Comparison of ENCODE assay signal across 10 cellular contexts in the genomic region with DNA sequence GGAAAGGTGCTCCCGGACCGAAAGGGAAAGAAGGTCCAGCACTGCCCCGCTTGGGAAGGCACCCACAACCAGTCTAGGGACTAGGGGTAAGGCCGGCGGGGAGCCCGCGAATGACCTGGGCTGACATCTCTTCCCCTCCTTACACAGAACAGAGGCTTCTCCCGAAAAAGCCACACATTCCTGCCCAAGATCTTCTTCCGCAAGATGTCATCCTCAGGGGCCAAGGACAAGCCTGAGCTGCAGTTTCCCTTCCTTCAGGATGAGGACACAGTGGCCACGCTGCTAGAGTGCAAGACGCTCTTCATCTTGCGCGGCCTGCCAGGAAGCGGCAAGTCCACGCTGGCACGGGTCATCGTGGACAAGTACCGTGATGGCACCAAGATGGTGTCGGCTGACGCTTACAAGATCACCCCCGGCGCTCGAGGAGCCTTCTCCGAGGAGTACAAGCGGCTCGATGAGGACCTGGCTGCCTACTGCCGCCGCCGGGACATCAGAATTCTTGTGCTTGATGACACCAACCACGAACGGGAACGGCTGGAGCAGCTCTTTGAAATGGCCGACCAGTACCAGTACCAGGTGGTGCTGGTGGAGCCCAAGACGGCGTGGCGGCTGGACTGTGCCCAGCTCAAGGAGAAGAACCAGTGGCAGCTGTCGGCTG. TPM values are rescaled to one million over a fixed set of nuclear protein-coding genes. Genes with fewer than 3 reads are reported as not detected.
DNase-seq lines count a peak whose midpoint lies in the region; ATAC-seq, FAIRE-seq and TF ChIP-seq lines count a peak whose summit lies in the region.
"Had no signal": no experiment of that assay in that cellular context is flagged by ENCODE, and none has a peak within 500 bp of the region (broad histone marks: within the 10 kb centered on the region; RNA-seq: fewer than 3 reads in every experiment).

No MANE protein-coding gene starts in this region.

- H3K4me3 ChIP-seq in WI38 (ENCODE audit: low read depth, low read length) (peak overlapping the region; percentile 92), gastroesophageal sphincter (peak overlapping the region in 1 of 2 donors; percentile 81), skeletal muscle satellite cell (ENCODE audit: low read length) (peak overlapping the region; percentile 96)

- FAIRE-seq in GM19239 (lab: Jason Lieb, UNC) = no peak
- FAIRE-seq: bronchial epithelial cell had no signal

- no peak overlapping the region for H4K91ac ChIP-seq in H9 (ENCODE audit: insufficient read length, low read depth, low read length)

- no peak overlapping the region for H3K27ac ChIP-seq in H9 (ENCODE audit: insufficient read length, low read depth, low read length)
- peak overlapping the region in 3 of 4 donors; percentile 86 to 92 (median 92) for H3K27ac ChIP-seq in gastroesophageal sphincter

- no peak overlapping the region for H3K23ac ChIP-seq in H9 (ENCODE audit: insufficient read length, low read depth, low read length)

- no peaks in the 10 kb centered on the region for H4K20me1 ChIP-seq in H9 (ENCODE audit: control insufficient read depth, insufficient read depth, insufficient read length)

- no peak overlapping the region for H2BK15ac ChIP-seq in H9 (ENCODE audit: low read depth, low read length)

- H2BK20ac ChIP-seq in H9 (ENCODE audit: low read depth, low read length, poor library complexity, severe bottlenecking) = no peak overlapping the region

- no peak for TF ChIP-seq CTCF in H9 (conservative IDR thresholded peaks at IDR 0.05)
- no peak for TF ChIP-seq CTCF in WI38 (IDR thresholded peaks at IDR 0.05; ENCODE audit: low read depth, low read length)
- TF ChIP-seq CTCF in gastroesophageal sphincter (IDR thresholded peaks at IDR 0.05) = no peak

- peak overlapping the region; percentile 76 to 80 for H3K4me3 Mint-ChIP-seq in H9

- in situ Hi-C loops in KBM-7 (cut with MboI; ENCODE audit: low pct_unique_long_range_greater_than_20kb, low sequenced_read_pairs) = no loop called here

- no peak overlapping the region for H3K4ac ChIP-seq in H9 (ENCODE audit: low read depth, low read length)

- peaks cover 0 to 52% of the 10 kb centered on the region in 2 donors for H3K36me3 ChIP-seq in gastroesophageal sphincter
- peaks cover 38% of the 10 kb centered on the region for H3K36me3 ChIP-seq in skeletal muscle satellite cell (ENCODE audit: insufficient read depth, low read length)

- no peak overlapping the region for H2AFZ ChIP-seq in H9 (ENCODE audit: low read length)

- DNase-seq in H9 = no peak
- DNase-seq in SHP77 treated with DMSO at 0.1 percent for 48 hours (lab: John Stamatoyannopoulos, UW) = no peak
- DNase-seq in GM19239 (ENCODE audit: insufficient read length, low spot score) = no peak
- DNase-seq in KBM-7 = no peak
- DNase-seq: stimulated activated CD4-positive, alpha-beta T cell treated with anti-CD3 and anti-CD28 coated beads, Interleukin-4, amount 100 ng/mL, for 4 hours had no signal

- TF ChIP-seq POLR2A in gastroesophageal sphincter (IDR thresholded peaks at IDR 0.05) = no peak

- H3K18ac ChIP-seq in H9 (ENCODE audit: insufficient read length, low read depth, low read length) = no peak overlapping the region

- H3K27me3 ChIP-seq in H9 (ENCODE audit: insufficient read depth, low read length) (no peaks in the 10 kb centered on the region), gastroesophageal sphincter (no peaks in the 10 kb centered on the region), skeletal muscle satellite cell (ENCODE audit: control insufficient read depth, insufficient read depth, low read length) (no peaks in the 10 kb centered on the region)

- WGBS in H9 (ENCODE audit: extremely low coverage, insufficient read length, low lambda C conversion rate) = no CpG with 5 or more reads among the region's 37 CpGs
- WGBS in gastroesophageal sphincter (ENCODE audit: low coverage in 1 of 2), 2 donors = 80% methylated on average over 1 of the region's 37 CpGs; no CpG with 5 or more reads in 1 of the 2 donors

- H3K27ac Mint-ChIP-seq in H9 = peak overlapping the region in 1 of 3 experiments; percentile 20; a peak in 3 of 7 replicates

- H4K5ac ChIP-seq in H9 (ENCODE audit: insufficient read length, low read depth, low read length) = no peak overlapping the region

- H4K8ac ChIP-seq in H9 (replicated peaks; ENCODE audit: insufficient read length, low read depth, low read length) = no peak overlapping the region

- no peak overlapping the region for H2BK12ac ChIP-seq in H9 (ENCODE audit: insufficient read length, low read depth, low read length)

- H2BK120ac ChIP-seq in H9 (ENCODE audit: low read depth, low read length, poor library complexity, severe bottlenecking) = no peak overlapping the region

- no peaks in the 10 kb centered on the region for H3K79me1 ChIP-seq in H9 (ENCODE audit: insufficient read depth, low read depth, low read length, poor library complexity, severe bottlenecking)

- H3K79me2 ChIP-seq in H9 (ENCODE audit: insufficient read depth, low read length) = no peaks in the 10 kb centered on the region

- H3K4me2 ChIP-seq in H9 (ENCODE audit: insufficient read depth, insufficient read length, low read length) = peak overlapping the region; percentile 91
- peak overlapping the region; percentile 90 for H3K4me2 ChIP-seq in skeletal muscle satellite cell (ENCODE audit: low read length)

- no peak overlapping the region for H2BK5ac ChIP-seq in H9 (ENCODE audit: insufficient read length, low read length)

- peaks cover 1% of the 10 kb centered on the region; the same call in 1 of the 2 replicates for H3K27me3 Mint-ChIP-seq in H9 (ENCODE audit: low read depth)

- H3T11ph ChIP-seq in H9 (ENCODE audit: low read length) = no peak overlapping the region

- H3K23me2 ChIP-seq in H9 (ENCODE audit: insufficient read length, low read depth, low read length, poor library complexity, severe bottlenecking) = peaks cover 12% of the 10 kb centered on the region

- H3K4me1 ChIP-seq in H9 (ENCODE audit: insufficient read depth, low read length) (no peaks in the 10 kb centered on the region), gastroesophageal sphincter (peaks cover 0 to 73% (median 20%) of the 10 kb centered on the region in 3 donors), skeletal muscle satellite cell (ENCODE audit: control insufficient read depth, insufficient read depth, low read length) (peaks cover 30% of the 10 kb centered on the region)

- TF ChIP-seq EP300 in gastroesophageal sphincter (IDR thresholded peaks at IDR 0.05) = no peak

- H3K9me3 ChIP-seq in H9 (ENCODE audit: control insufficient read depth, low read depth, low read length) (no peaks in the 10 kb centered on the region), gastroesophageal sphincter (no peaks in the 10 kb centered on the region), skeletal muscle satellite cell (replicated peaks; ENCODE audit: low read length) (no peaks in the 10 kb centered on the region)

- H2AK5ac ChIP-seq in H9 (ENCODE audit: insufficient read length, low read length) = no peak overlapping the region

- peaks cover 17 to 25% of the 10 kb centered on the region in 2 experiments for H3K4me1 Mint-ChIP-seq in H9

- no peak overlapping the region for H3K9ac ChIP-seq in H9 (ENCODE audit: extremely low read depth, insufficient read length, low read length)
- peak overlapping the region; percentile 97 for H3K9ac ChIP-seq in skeletal muscle satellite cell (ENCODE audit: low read depth, low read length)

- no peak overlapping the region; the same call in 1 of the 2 replicates for H3K14ac ChIP-seq in H9 (ENCODE audit: insufficient read depth, low read length)

- H3K36me3 Mint-ChIP-seq in H9 (ENCODE audit: insufficient read depth in 1 of 3, low read depth in 3 of 3) = peaks cover 21 to 45% (median 39%) of the 10 kb centered on the region in 3 experiments

- H3K9me3 Mint-ChIP-seq in H9 = no peaks in the 10 kb centered on the region

- ATAC-seq in gastroesophageal sphincter (no peak), HG02870 (IDR thresholded peaks at IDR 0.05; ENCODE audit: unreplicated experiment) (no peak)

- H3K56ac ChIP-seq in H9 (ENCODE audit: insufficient read length, low read depth, low read length) = no peak overlapping the region

RNA-seq across cellular contexts. Expression of gene CNP, which starts 1.5 kb away (rescaled TPM):
- total RNA-seq in H9 (2021) (78.5 and 79.7 TPM in 2 replicates), gastroesophageal sphincter (10 to 100 TPM; 56.7 to 97.9 (median 64.7) TPM)
- 32.8 and 33.2 TPM in 2 replicates for total RNA-seq in skeletal muscle satellite cell (2012; rRNA removed)

RNA-seq across cellular contexts. Expression of gene ODAD4, which starts 37.6 kb away (rescaled TPM):
- 1.3 and 2.1 TPM in 2 replicates for total RNA-seq in H9 (2021)
- total RNA-seq in gastroesophageal sphincter = 1 to 10 TPM in 1 of 4 donors, under 1 TPM in 3; 0.19 to 2.2 (median 0.60) TPM
- 0.25 and 0.66 TPM in 2 replicates for total RNA-seq in skeletal muscle satellite cell (2012; rRNA removed)

RNA-seq across cellular contexts. Expression of gene DNAJC7, which starts 49.2 kb away (rescaled TPM):
- total RNA-seq in H9 (2021) = 135 and 141 TPM in 2 replicates
- 10 to 100 TPM; 41.9 to 59.6 (median 54.4) TPM for total RNA-seq in gastroesophageal sphincter
- 58.3 and 63.6 TPM in 2 replicates for total RNA-seq in skeletal muscle satellite cell (2012; rRNA removed)

RNA-seq across cellular contexts. Expression of gene ACLY, which starts 49.3 kb away (rescaled TPM):
- total RNA-seq in H9 (2021) (279 and 289 TPM in 2 replicates), gastroesophageal sphincter (10 to 100 TPM; 40.8 to 84.0 (median 61.6) TPM)
- total RNA-seq in skeletal muscle satellite cell (2012; rRNA removed) = 289 and 299 TPM in 2 replicates

RNA-seq across cellular contexts. Expression of gene NKIRAS2, which starts 51.8 kb away (rescaled TPM):
- total RNA-seq in H9 (2021) (36.6 and 37.1 TPM in 2 replicates), gastroesophageal sphincter (10 to 100 TPM; 40.1 to 72.3 (median 52.8) TPM)
- 21.5 and 27.5 TPM in 2 replicates for total RNA-seq in skeletal muscle satellite cell (2012; rRNA removed)
